ENCODE assay signal across 2 cellular contexts in the genomic region with DNA sequence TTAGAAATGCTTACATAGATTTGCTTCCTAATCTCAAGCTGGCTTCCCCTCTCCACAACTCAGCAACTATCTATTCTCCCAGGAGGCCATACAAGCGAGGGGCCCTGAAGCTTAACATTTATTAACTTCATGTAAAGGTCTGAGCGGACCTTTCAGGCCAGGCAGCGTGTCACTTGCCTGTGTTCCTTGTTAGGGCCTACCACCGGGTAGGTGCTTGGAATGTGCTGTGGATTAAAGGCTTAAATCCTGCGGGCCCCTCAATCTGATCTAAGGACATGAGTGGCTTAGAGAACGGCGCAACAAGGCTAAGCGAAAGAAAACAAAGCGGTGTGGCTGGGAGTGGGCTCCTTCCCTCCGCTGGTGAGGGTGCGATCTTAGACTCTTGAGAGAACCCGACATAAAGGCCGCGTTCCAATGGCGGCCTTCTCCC.
TF ChIP-seq lines count a peak whose summit lies in the region.

No MANE protein-coding gene starts in this region.

TF ChIP-seq in K562, 482 proteins besides CTCF, POLR2A, EP300 and RAD21 (continues in another document):
- TF ChIP-seq, protein P1, sequence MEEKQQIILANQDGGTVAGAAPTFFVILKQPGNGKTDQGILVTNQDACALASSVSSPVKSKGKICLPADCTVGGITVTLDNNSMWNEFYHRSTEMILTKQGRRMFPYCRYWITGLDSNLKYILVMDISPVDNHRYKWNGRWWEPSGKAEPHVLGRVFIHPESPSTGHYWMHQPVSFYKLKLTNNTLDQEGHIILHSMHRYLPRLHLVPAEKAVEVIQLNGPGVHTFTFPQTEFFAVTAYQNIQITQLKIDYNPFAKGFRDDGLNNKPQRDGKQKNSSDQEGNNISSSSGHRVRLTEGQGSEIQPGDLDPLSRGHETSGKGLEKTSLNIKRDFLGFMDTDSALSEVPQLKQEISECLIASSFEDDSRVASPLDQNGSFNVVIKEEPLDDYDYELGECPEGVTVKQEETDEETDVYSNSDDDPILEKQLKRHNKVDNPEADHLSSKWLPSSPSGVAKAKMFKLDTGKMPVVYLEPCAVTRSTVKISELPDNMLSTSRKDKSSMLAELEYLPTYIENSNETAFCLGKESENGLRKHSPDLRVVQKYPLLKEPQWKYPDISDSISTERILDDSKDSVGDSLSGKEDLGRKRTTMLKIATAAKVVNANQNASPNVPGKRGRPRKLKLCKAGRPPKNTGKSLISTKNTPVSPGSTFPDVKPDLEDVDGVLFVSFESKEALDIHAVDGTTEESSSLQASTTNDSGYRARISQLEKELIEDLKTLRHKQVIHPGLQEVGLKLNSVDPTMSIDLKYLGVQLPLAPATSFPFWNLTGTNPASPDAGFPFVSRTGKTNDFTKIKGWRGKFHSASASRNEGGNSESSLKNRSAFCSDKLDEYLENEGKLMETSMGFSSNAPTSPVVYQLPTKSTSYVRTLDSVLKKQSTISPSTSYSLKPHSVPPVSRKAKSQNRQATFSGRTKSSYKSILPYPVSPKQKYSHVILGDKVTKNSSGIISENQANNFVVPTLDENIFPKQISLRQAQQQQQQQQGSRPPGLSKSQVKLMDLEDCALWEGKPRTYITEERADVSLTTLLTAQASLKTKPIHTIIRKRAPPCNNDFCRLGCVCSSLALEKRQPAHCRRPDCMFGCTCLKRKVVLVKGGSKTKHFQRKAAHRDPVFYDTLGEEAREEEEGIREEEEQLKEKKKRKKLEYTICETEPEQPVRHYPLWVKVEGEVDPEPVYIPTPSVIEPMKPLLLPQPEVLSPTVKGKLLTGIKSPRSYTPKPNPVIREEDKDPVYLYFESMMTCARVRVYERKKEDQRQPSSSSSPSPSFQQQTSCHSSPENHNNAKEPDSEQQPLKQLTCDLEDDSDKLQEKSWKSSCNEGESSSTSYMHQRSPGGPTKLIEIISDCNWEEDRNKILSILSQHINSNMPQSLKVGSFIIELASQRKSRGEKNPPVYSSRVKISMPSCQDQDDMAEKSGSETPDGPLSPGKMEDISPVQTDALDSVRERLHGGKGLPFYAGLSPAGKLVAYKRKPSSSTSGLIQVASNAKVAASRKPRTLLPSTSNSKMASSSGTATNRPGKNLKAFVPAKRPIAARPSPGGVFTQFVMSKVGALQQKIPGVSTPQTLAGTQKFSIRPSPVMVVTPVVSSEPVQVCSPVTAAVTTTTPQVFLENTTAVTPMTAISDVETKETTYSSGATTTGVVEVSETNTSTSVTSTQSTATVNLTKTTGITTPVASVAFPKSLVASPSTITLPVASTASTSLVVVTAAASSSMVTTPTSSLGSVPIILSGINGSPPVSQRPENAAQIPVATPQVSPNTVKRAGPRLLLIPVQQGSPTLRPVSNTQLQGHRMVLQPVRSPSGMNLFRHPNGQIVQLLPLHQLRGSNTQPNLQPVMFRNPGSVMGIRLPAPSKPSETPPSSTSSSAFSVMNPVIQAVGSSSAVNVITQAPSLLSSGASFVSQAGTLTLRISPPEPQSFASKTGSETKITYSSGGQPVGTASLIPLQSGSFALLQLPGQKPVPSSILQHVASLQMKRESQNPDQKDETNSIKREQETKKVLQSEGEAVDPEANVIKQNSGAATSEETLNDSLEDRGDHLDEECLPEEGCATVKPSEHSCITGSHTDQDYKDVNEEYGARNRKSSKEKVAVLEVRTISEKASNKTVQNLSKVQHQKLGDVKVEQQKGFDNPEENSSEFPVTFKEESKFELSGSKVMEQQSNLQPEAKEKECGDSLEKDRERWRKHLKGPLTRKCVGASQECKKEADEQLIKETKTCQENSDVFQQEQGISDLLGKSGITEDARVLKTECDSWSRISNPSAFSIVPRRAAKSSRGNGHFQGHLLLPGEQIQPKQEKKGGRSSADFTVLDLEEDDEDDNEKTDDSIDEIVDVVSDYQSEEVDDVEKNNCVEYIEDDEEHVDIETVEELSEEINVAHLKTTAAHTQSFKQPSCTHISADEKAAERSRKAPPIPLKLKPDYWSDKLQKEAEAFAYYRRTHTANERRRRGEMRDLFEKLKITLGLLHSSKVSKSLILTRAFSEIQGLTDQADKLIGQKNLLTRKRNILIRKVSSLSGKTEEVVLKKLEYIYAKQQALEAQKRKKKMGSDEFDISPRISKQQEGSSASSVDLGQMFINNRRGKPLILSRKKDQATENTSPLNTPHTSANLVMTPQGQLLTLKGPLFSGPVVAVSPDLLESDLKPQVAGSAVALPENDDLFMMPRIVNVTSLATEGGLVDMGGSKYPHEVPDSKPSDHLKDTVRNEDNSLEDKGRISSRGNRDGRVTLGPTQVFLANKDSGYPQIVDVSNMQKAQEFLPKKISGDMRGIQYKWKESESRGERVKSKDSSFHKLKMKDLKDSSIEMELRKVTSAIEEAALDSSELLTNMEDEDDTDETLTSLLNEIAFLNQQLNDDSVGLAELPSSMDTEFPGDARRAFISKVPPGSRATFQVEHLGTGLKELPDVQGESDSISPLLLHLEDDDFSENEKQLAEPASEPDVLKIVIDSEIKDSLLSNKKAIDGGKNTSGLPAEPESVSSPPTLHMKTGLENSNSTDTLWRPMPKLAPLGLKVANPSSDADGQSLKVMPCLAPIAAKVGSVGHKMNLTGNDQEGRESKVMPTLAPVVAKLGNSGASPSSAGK (IDR thresholded peaks at IDR 0.05): 0 out of 2 replicates have a peak, but pooled peaks have one; percentile 33
- TF ChIP-seq TARDBP (IDR thresholded peaks at IDR 0.05) (no peak), FIP1L1 (IDR thresholded peaks at IDR 0.05; ENCODE audit: low read depth, low read length, poor library complexity, severe bottlenecking) (no peak), ZC3H8 (IDR thresholded peaks at IDR 0.05) (no peak), NR4A1 (CRISPR knock-in tag; IDR thresholded peaks at IDR 0.05) (no peak), NR4A1 (tag; IDR thresholded peaks at IDR 0.05) (0 out of 2 replicates have a peak, but pooled peaks have one; percentile 25), MAZ (CRISPR knock-in tag; conservative IDR thresholded peaks at IDR 0.05 in 1 of 2, IDR thresholded peaks at IDR 0.05 in 1 of 2) (0 out of 4 replicates have a peak, but pooled peaks of 1 of the 2 experiments have one; percentile 1), IRF2 (CRISPR knock-in tag; IDR thresholded peaks at IDR 0.05) (0 out of 2 replicates have a peak, but pooled peaks have one; percentile 34), TAF1 (IDR thresholded peaks at IDR 0.05; ENCODE audit: control insufficient read depth, extremely low read depth, insufficient read depth, low read length, severe bottlenecking) (no peak), MED1 (CRISPR knock-in tag; IDR thresholded peaks at IDR 0.05; ENCODE audit: borderline replicate concordance) (no peak)
- TF ChIP-seq, protein P2, sequence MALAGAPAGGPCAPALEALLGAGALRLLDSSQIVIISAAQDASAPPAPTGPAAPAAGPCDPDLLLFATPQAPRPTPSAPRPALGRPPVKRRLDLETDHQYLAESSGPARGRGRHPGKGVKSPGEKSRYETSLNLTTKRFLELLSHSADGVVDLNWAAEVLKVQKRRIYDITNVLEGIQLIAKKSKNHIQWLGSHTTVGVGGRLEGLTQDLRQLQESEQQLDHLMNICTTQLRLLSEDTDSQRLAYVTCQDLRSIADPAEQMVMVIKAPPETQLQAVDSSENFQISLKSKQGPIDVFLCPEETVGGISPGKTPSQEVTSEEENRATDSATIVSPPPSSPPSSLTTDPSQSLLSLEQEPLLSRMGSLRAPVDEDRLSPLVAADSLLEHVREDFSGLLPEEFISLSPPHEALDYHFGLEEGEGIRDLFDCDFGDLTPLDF (CRISPR knock-in tag; IDR thresholded peaks at IDR 0.05): no peak

TF ChIP-seq in HepG2, 621 proteins besides CTCF, POLR2A, EP300 and RAD21 (continues in another document):
- TF ChIP-seq, protein P3, sequence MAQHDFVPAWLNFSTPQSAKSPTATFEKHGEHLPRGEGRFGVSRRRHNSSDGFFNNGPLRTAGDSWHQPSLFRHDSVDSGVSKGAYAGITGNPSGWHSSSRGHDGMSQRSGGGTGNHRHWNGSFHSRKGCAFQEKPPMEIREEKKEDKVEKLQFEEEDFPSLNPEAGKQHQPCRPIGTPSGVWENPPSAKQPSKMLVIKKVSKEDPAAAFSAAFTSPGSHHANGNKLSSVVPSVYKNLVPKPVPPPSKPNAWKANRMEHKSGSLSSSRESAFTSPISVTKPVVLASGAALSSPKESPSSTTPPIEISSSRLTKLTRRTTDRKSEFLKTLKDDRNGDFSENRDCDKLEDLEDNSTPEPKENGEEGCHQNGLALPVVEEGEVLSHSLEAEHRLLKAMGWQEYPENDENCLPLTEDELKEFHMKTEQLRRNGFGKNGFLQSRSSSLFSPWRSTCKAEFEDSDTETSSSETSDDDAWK (CRISPR knock-in tag; IDR thresholded peaks at IDR 0.05): no peak
- TF ChIP-seq ESRRA (CRISPR knock-in tag; IDR thresholded peaks at IDR 0.05; ENCODE audit: low read depth) (0 out of 2 replicates have a peak, but pooled peaks have one; percentile 6), ZNF563 (CRISPR knock-in tag; IDR thresholded peaks at IDR 0.05) (0 out of 2 replicates have a peak, but pooled peaks have one; percentile 8), GLI4 (CRISPR knock-in tag; IDR thresholded peaks at IDR 0.05; ENCODE audit: borderline replicate concordance) (0 out of 2 replicates have a peak, but pooled peaks have one; percentile 0), ZNF510 (CRISPR knock-in tag; IDR thresholded peaks at IDR 0.05; ENCODE audit: low read depth) (0 out of 2 replicates have a peak, but pooled peaks have one; percentile 8), SMC3 (IDR thresholded peaks at IDR 0.05; ENCODE audit: low read length) (0 out of 2 replicates have a peak, but pooled peaks have one; percentile 8), GPN1 (CRISPR knock-in tag; IDR thresholded peaks at IDR 0.05; ENCODE audit: borderline replicate concordance) (no peak), ZNF441 (CRISPR knock-in tag; IDR thresholded peaks at IDR 0.05; ENCODE audit: borderline replicate concordance) (peak; percentile 63; the same call in 1 of the 2 replicates), ZNF746 (CRISPR knock-in tag; IDR thresholded peaks at IDR 0.05) (peak; percentile 60; the same call in 1 of the 2 replicates), FOSL1 (CRISPR knock-in tag; IDR thresholded peaks at IDR 0.05; ENCODE audit: borderline replicate concordance) (no peak), ZFP37 (CRISPR knock-in tag; IDR thresholded peaks at IDR 0.05; ENCODE audit: borderline replicate concordance) (0 out of 2 replicates have a peak, but pooled peaks have one; percentile 12), ZNF235 (CRISPR knock-in tag; IDR thresholded peaks at IDR 0.05; ENCODE audit: borderline replicate concordance) (peak; percentile 71; the same call in 1 of the 2 replicates), SNAI1 (CRISPR knock-in tag; IDR thresholded peaks at IDR 0.05; ENCODE audit: borderline replicate concordance) (peak; percentile 71), XRCC5 (optimal IDR thresholded peaks at IDR 0.05; ENCODE audit: low read length) (no peak), ZNF75D (CRISPR knock-in tag; IDR thresholded peaks at IDR 0.05; ENCODE audit: borderline replicate concordance) (no peak), ONECUT2 (CRISPR knock-in tag; IDR thresholded peaks at IDR 0.05) (no peak), GATA4 (IDR thresholded peaks at IDR 0.05; ENCODE audit: borderline replicate concordance, low read depth) (no peak), EEA1 (CRISPR knock-in tag; IDR thresholded peaks at IDR 0.05; ENCODE audit: borderline replicate concordance) (no peak), RFX1 (IDR thresholded peaks at IDR 0.05) (no peak)
- TF ChIP-seq, protein P4, sequence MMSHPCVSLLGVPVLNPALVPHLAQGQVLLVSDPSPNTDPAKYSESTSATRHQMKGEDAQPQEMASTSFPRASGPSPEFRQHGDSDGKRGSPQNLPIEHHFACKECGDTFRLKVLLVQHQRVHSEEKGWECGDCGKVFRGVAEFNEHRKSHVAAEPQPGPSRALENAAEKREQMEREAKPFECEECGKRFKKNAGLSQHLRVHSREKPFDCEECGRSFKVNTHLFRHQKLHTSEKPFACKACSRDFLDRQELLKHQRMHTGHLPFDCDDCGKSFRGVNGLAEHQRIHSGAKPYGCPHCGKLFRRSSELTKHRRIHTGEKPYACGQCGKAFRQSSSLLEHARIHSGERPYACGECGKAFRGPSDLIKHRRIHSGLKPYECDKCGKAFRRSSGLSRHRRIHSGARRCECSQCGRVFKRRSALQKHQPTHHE (CRISPR knock-in tag; IDR thresholded peaks at IDR 0.05; ENCODE audit: borderline replicate concordance): peak; percentile 24; the same call in 1 of the 2 replicates
- TF ChIP-seq, protein P5, sequence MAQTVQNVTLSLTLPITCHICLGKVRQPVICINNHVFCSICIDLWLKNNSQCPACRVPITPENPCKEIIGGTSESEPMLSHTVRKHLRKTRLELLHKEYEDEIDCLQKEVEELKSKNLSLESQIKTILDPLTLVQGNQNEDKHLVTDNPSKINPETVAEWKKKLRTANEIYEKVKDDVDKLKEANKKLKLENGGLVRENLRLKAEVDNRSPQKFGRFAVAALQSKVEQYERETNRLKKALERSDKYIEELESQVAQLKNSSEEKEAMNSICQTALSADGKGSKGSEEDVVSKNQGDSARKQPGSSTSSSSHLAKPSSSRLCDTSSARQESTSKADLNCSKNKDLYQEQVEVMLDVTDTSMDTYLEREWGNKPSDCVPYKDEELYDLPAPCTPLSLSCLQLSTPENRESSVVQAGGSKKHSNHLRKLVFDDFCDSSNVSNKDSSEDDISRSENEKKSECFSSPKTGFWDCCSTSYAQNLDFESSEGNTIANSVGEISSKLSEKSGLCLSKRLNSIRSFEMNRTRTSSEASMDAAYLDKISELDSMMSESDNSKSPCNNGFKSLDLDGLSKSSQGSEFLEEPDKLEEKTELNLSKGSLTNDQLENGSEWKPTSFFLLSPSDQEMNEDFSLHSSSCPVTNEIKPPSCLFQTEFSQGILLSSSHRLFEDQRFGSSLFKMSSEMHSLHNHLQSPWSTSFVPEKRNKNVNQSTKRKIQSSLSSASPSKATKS (CRISPR knock-in tag; IDR thresholded peaks at IDR 0.05): no peak
- TF ChIP-seq, protein P6, sequence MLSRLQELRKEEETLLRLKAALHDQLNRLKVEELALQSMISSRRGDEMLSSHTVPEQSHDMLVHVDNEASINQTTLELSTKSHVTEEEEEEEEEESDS (CRISPR knock-in tag; IDR thresholded peaks at IDR 0.05; ENCODE audit: borderline replicate concordance): 0 out of 2 replicates have a peak, but pooled peaks have one; percentile 55
- TF ChIP-seq, protein P7, sequence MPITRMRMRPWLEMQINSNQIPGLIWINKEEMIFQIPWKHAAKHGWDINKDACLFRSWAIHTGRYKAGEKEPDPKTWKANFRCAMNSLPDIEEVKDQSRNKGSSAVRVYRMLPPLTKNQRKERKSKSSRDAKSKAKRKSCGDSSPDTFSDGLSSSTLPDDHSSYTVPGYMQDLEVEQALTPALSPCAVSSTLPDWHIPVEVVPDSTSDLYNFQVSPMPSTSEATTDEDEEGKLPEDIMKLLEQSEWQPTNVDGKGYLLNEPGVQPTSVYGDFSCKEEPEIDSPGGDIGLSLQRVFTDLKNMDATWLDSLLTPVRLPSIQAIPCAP (CRISPR knock-in tag; IDR thresholded peaks at IDR 0.05; ENCODE audit: low read depth): no peak
- TF ChIP-seq, protein P8, sequence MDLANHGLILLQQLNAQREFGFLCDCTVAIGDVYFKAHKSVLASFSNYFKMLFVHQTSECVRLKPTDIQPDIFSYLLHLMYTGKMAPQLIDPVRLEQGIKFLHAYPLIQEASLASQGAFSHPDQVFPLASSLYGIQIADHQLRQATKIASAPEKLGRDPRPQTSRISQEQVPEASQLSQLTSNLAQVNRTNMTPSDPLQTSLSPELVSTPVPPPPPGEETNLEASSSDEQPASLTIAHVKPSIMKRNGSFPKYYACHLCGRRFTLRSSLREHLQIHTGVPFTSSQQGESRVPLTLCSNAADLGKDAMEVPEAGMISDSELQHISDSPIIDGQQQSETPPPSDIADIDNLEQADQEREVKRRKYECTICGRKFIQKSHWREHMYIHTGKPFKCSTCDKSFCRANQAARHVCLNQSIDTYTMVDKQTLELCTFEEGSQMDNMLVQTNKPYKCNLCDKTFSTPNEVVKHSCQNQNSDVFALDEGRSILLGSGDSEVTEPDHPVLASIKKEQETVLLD (CRISPR knock-in tag; IDR thresholded peaks at IDR 0.05; ENCODE audit: low read depth): no peak
